Comparison of ENCODE assay signal across 14 cellular contexts in genomic region chr10:4285121-4285520, GRCh38.
A peak's percentile ranks its signal among the peaks of the same experiment; 100 is the strongest.
DNase-seq lines count a peak whose midpoint lies in the region; ATAC-seq and TF ChIP-seq lines count a peak whose summit lies in the region.
"Had no signal": no experiment of that assay in that cellular context is flagged by ENCODE, and none has a peak within 500 bp of the region (broad histone marks: within the 10 kb centered on the region; RNA-seq: fewer than 3 reads in every experiment).

No MANE protein-coding gene starts in this region.

- peaks cover 12% of the 10 kb centered on the region for H3K4me1 Mint-ChIP-seq in activated T-helper 17 cell treated with anti-CD3 and anti-CD28 coated beads, Interleukin-2, amount 50 U/mL, for 72 hours

- H3K4me3 Mint-ChIP-seq in activated T-helper 17 cell treated with anti-CD3 and anti-CD28 coated beads, Interleukin-2, amount 50 U/mL, for 72 hours, result peak overlapping the region; percentile 19
- H3K4me3 Mint-ChIP-seq: naive thymus-derived CD8-positive, alpha-beta T cell had no signal

- dilution Hi-C loops in mammary epithelial cell (cut with HindIII; ENCODE audit: low sequenced_read_pairs), result no loop called here

- intact Hi-C loops in breast epithelium (cut with DNase I; ENCODE audit: low total_unique reads) (no loop called here), mammary epithelial cell (cut with micrococcal nuclease) (no loop called here), uterus (cut with DNase I; ENCODE audit: low total_unique reads) (no loop called here), dorsolateral prefrontal cortex (cut with DNase I) (no loop called here)

- peaks cover 4% of the 10 kb centered on the region for H3K9me3 Mint-ChIP-seq in activated T-helper 17 cell treated with anti-CD3 and anti-CD28 coated beads, Interleukin-2, amount 50 U/mL, for 72 hours
- H3K9me3 Mint-ChIP-seq: naive thymus-derived CD8-positive, alpha-beta T cell had no signal

- no TSS peak for BruUV-seq in mammary epithelial cell (replicated peaks; lab: Mats Ljungman, UMichigan)

- TF ChIP-seq CTCF in breast epithelium (IDR thresholded peaks at IDR 0.05), result no peak
- no peak for TF ChIP-seq CTCF in mammary epithelial cell (conservative IDR thresholded peaks at IDR 0.05 in 1 of 2, IDR thresholded peaks at IDR 0.05 in 1 of 2; ENCODE audit: extremely low read depth in 1 of 2, insufficient read depth in 1 of 2, low read depth in 1 of 2, low read length in 2 of 2)
- TF ChIP-seq CTCF in parathyroid adenoma (IDR thresholded peaks at IDR 0.05), result no peak
- TF ChIP-seq CTCF in uterus (IDR thresholded peaks at IDR 0.05), result no peak
- no peak for TF ChIP-seq CTCF in dorsolateral prefrontal cortex (IDR thresholded peaks at IDR 0.05 in 54 of 56, conservative IDR thresholded peaks at IDR 0.05 in 2 of 56; ENCODE audit: low read depth in 1 of 56, partially characterized antibody in 56 of 56)

- no peak overlapping the region for H3K9ac ChIP-seq in mammary epithelial cell (ENCODE audit: insufficient read depth, low read length)
- H3K9ac ChIP-seq in parathyroid adenoma, result no peak overlapping the region
- H3K9ac ChIP-seq: KMS-11 had no signal

- H3K27ac ChIP-seq in breast epithelium, result peak overlapping the region; percentile 70 to 88
- H3K27ac ChIP-seq in mammary epithelial cell (ENCODE audit: insufficient read depth, low read depth, low read length), result no peak overlapping the region
- peak overlapping the region; percentile 59 for H3K27ac ChIP-seq in parathyroid adenoma
- peak overlapping the region; percentile 59 to 86 for H3K27ac ChIP-seq in uterus
- H3K27ac ChIP-seq in dorsolateral prefrontal cortex, result peak overlapping the region in 9 of 59 donors; percentile 20 to 67 (median 46)
- H3K27ac ChIP-seq: KMS-11 had no signal

- H3K79me2 ChIP-seq in mammary epithelial cell (ENCODE audit: insufficient read depth, low read length) (no peaks in the 10 kb centered on the region), parathyroid adenoma (no peaks in the 10 kb centered on the region)

- H2AFZ ChIP-seq in mammary epithelial cell (ENCODE audit: low read depth, low read length) (no peak overlapping the region), parathyroid adenoma (no peak overlapping the region)

- 84% methylated on average over 6 of the region's 6 CpGs for WGBS in mammary epithelial cell (ENCODE audit: low coverage, missing lambda C conversion rate)

- in situ Hi-C loops in mammary epithelial cell (cut with MboI; ENCODE audit: low sequenced_read_pairs in 2 of 2), result no loop called here

- H3K27me3 Mint-ChIP-seq in activated T-helper 17 cell treated with anti-CD3 and anti-CD28 coated beads, Interleukin-2, amount 50 U/mL, for 72 hours, result peaks cover 6% of the 10 kb centered on the region

- CTCF ChIA-PET in mammary epithelial cell (lab: Charles Lee; ENCODE audit: low non-redundant PET), result no interaction called here

- no peaks in the 10 kb centered on the region for H3K36me3 ChIP-seq in breast epithelium
- H3K36me3 ChIP-seq in mammary epithelial cell (ENCODE audit: insufficient read depth, low read length), result no peaks in the 10 kb centered on the region
- no peaks in the 10 kb centered on the region for H3K36me3 ChIP-seq in parathyroid adenoma (ENCODE audit: control insufficient read depth, insufficient read depth, low read length)
- no peaks in the 10 kb centered on the region for H3K36me3 ChIP-seq in uterus

- H3K27me3 ChIP-seq in breast epithelium (no peaks in the 10 kb centered on the region), mammary epithelial cell (ENCODE audit: insufficient read depth, low read length) (no peaks in the 10 kb centered on the region), parathyroid adenoma (ENCODE audit: control insufficient read depth, insufficient read depth, low read length) (no peaks in the 10 kb centered on the region), uterus (no peaks in the 10 kb centered on the region), dorsolateral prefrontal cortex (peaks cover 0 to 3% (median 0%) of the 10 kb centered on the region in 45 donors)

- H3K27ac Mint-ChIP-seq in activated T-helper 17 cell treated with anti-CD3 and anti-CD28 coated beads, Interleukin-2, amount 50 U/mL, for 72 hours, result peak overlapping the region; percentile 44

- H3K4me2 ChIP-seq in mammary epithelial cell (ENCODE audit: insufficient read depth, low read depth, low read length) (no peak overlapping the region), parathyroid adenoma (ENCODE audit: low read length) (no peak overlapping the region)
- H3K4me2 ChIP-seq: KMS-11 had no signal

- DNase-seq in breast epithelium (ENCODE audit: low spot score in 2 of 2) (no peak), mammary epithelial cell (no peak), uterus (no peak), dorsolateral prefrontal cortex (no peak), NCI-H128 (lab: John Stamatoyannopoulos, UW; ENCODE audit: unreplicated experiment) (no peak)
- DNase-seq: amygdala; glutamatergic neuron; naive thymus-derived CD8-positive, alpha-beta T cell; NCI-H1694; NCI-H526 treated with DMSO at 0.1 percent for 48 hours had no signal

- peak; percentile 90 for ATAC-seq in activated T-helper 17 cell treated with anti-CD3 and anti-CD28 coated beads, Interleukin-2, amount 50 U/mL, for 72 hours (replicated peaks)
- ATAC-seq in HG02798 (IDR thresholded peaks at IDR 0.05; ENCODE audit: poor library complexity, unreplicated experiment), result no peak

- H4K20me1 ChIP-seq in mammary epithelial cell (ENCODE audit: insufficient read depth, low read length), result no peaks in the 10 kb centered on the region

- no peak overlapping the region for H3K4me3 ChIP-seq in breast epithelium
- no peak overlapping the region for H3K4me3 ChIP-seq in mammary epithelial cell (replicated peaks in 1 of 3; ENCODE audit: insufficient read depth in 1 of 3, low read depth in 2 of 3, low read length in 3 of 3)
- no peak overlapping the region for H3K4me3 ChIP-seq in parathyroid adenoma (ENCODE audit: low read depth, low read length)
- H3K4me3 ChIP-seq in uterus, result no peak overlapping the region
- H3K4me3 ChIP-seq in dorsolateral prefrontal cortex, result no peak overlapping the region

- TF ChIP-seq POLR2A in breast epithelium (IDR thresholded peaks at IDR 0.05) (no peak), uterus (IDR thresholded peaks at IDR 0.05) (no peak)

- H3K9me3 ChIP-seq in breast epithelium (no peaks in the 10 kb centered on the region), mammary epithelial cell (replicated peaks; ENCODE audit: insufficient read depth, low read length) (no peaks in the 10 kb centered on the region), parathyroid adenoma (ENCODE audit: control insufficient read depth, low read length) (no peaks in the 10 kb centered on the region), uterus (no peaks in the 10 kb centered on the region)

- H3K4me1 ChIP-seq in breast epithelium (no peaks in the 10 kb centered on the region), mammary epithelial cell (ENCODE audit: insufficient read depth, low read length) (peaks cover 12% of the 10 kb centered on the region), parathyroid adenoma (no peaks in the 10 kb centered on the region), uterus (peaks cover 0 to 4% of the 10 kb centered on the region in 2 donors)

- H3K36me3 Mint-ChIP-seq in activated T-helper 17 cell treated with anti-CD3 and anti-CD28 coated beads, Interleukin-2, amount 50 U/mL, for 72 hours (ENCODE audit: low read depth), result no peaks in the 10 kb centered on the region
- H3K36me3 Mint-ChIP-seq: naive thymus-derived CD8-positive, alpha-beta T cell had no signal
